ENCODE assay signal across 28 cellular contexts in genomic region chr21:34991366-34991967, GRCh38. TPM values are rescaled to one million over a fixed set of nuclear protein-coding genes. Genes with fewer than 3 reads are reported as not detected.
DNase-seq lines count a peak whose midpoint lies in the region; ATAC-seq and TF ChIP-seq lines count a peak whose summit lies in the region.
"Had no signal": no experiment of that assay in that cellular context is flagged by ENCODE, and none has a peak within 500 bp of the region (broad histone marks: within the 10 kb centered on the region; RNA-seq: fewer than 3 reads in every experiment).

No MANE protein-coding gene starts in this region.

- H3K27me3 Mint-ChIP-seq in activated CD4-positive, alpha-beta T cell treated with anti-CD3 and anti-CD28 coated beads, Interleukin-2, amount 10 ng/mL, durations not matched to agents 24 days and 14 days, result no peaks in the 10 kb centered on the region
- no peaks in the 10 kb centered on the region for H3K27me3 Mint-ChIP-seq in activated T-helper 2 cell treated with anti-CD3 and anti-CD28 coated beads, Interferon-gamma antibody, Interleukin-2, Interleukin-4, amounts not matched to agents 10 μg/mL and 5 μg/mL and 100 μg/mL, durations not matched to agents 14 hours and 24 hours and 36 hours (ENCODE audit: low read depth)
- no peaks in the 10 kb centered on the region for H3K27me3 Mint-ChIP-seq in natural killer cell treated with Interleukin-12 subunit alpha and Interleukin-12 subunit beta and Interleukin-15 and Interleukin-18, amount 100 ng/mL, for 72 hours
- peaks cover 24% of the 10 kb centered on the region for H3K27me3 Mint-ChIP-seq in activated CD8-positive, alpha-beta T cell treated with anti-CD3 and anti-CD28 coated beads, Interleukin-2, amount 10 ng/mL, durations not matched to agents 7 days and 5 days (ENCODE audit: low read depth)

- H3K4me3 ChIP-seq in DND-41 (ENCODE audit: low read depth in 1 of 2, low read length in 2 of 2), result no peak overlapping the region
- H3K4me3 ChIP-seq in suprapubic skin, result no peak overlapping the region
- H3K4me3 ChIP-seq: breast epithelium, hepatocyte, lung, PC-9, thoracic aorta, uterus had no signal

- POLR2A ChIA-PET in activated CD8-positive, alpha-beta T cell treated with anti-CD3 and anti-CD28 coated beads, Interleukin-2, amount 10 ng/mL, durations not matched to agents 7 days and 5 days (lab: Charles Lee), result no interaction called here

- peaks cover 83% of the 10 kb centered on the region for H3K36me3 ChIP-seq in DND-41 (ENCODE audit: insufficient read depth, low read length)
- no peaks in the 10 kb centered on the region for H3K36me3 ChIP-seq in suprapubic skin
- H3K36me3 ChIP-seq: breast epithelium, thoracic aorta, uterus had no signal

- H3K4me1 ChIP-seq in DND-41 (ENCODE audit: insufficient read depth, low read length), result peaks cover 56% of the 10 kb centered on the region
- H3K4me1 ChIP-seq in suprapubic skin, result peaks cover 10% of the 10 kb centered on the region
- H3K4me1 ChIP-seq: breast epithelium, uterus had no signal

- peaks cover 86% of the 10 kb centered on the region for H4K20me1 ChIP-seq in DND-41 (ENCODE audit: insufficient read depth, low read length)

- no peak overlapping the region for H2AFZ ChIP-seq in DND-41 (ENCODE audit: low read depth, low read length)
- H2AFZ ChIP-seq: hepatocyte, PC-9 had no signal

- intact Hi-C loops in activated CD4-positive, alpha-beta T cell treated with anti-CD3 and anti-CD28 coated beads, Interleukin-2, amount 10 ng/mL, durations not matched to agents 24 days and 14 days (cut with micrococcal nuclease), result no loop called here
- intact Hi-C loops in activated T-helper 2 cell treated with anti-CD3 and anti-CD28 coated beads, Interferon-gamma antibody, Interleukin-2, Interleukin-4, amounts not matched to agents 10 μg/mL and 5 μg/mL and 100 μg/mL, durations not matched to agents 14 hours and 24 hours and 36 hours (cut with micrococcal nuclease), result no loop called here

- H3K9ac ChIP-seq in DND-41 (ENCODE audit: low read depth, low read length), result no peak overlapping the region
- H3K9ac ChIP-seq: SK-N-SH had no signal

- H3K4me1 Mint-ChIP-seq in activated CD4-positive, alpha-beta T cell treated with anti-CD3 and anti-CD28 coated beads, Interleukin-2, amount 10 ng/mL, durations not matched to agents 24 days and 14 days, result peaks cover 61% of the 10 kb centered on the region
- H3K4me1 Mint-ChIP-seq in activated T-helper 2 cell treated with anti-CD3 and anti-CD28 coated beads, Interferon-gamma antibody, Interleukin-2, Interleukin-4, amounts not matched to agents 10 μg/mL and 5 μg/mL and 100 μg/mL, durations not matched to agents 14 hours and 24 hours and 36 hours (ENCODE audit: low read depth), result peaks cover 66% of the 10 kb centered on the region
- peaks cover 64 to 67% of the 10 kb centered on the region in 2 donors for H3K4me1 Mint-ChIP-seq in natural killer cell treated with Interleukin-12 subunit alpha and Interleukin-12 subunit beta and Interleukin-15 and Interleukin-18, amount 100 ng/mL, for 72 hours (ENCODE audit: low read depth in 2 of 2)
- H3K4me1 Mint-ChIP-seq in activated CD8-positive, alpha-beta T cell treated with anti-CD3 and anti-CD28 coated beads, Interleukin-2, amount 10 ng/mL, durations not matched to agents 7 days and 5 days (ENCODE audit: low read depth), result peaks cover 38% of the 10 kb centered on the region

- CTCF ChIA-PET in activated CD8-positive, alpha-beta T cell treated with anti-CD3 and anti-CD28 coated beads, Interleukin-2, amount 10 ng/mL, durations not matched to agents 7 days and 5 days (lab: Charles Lee), result interaction anchor here (0.6 to 1.6 kb wide), 2 partner anchors 9 to 102 kb away, joined by 4 to 5 read pairs; no protein-coding TSS in a partner anchor

- TF ChIP-seq POLR2A in suprapubic skin (IDR thresholded peaks at IDR 0.05), result no peak

- H3K9me3 ChIP-seq in DND-41 (ENCODE audit: insufficient read depth, low read length, severe bottlenecking) (no peaks in the 10 kb centered on the region), suprapubic skin (no peaks in the 10 kb centered on the region)
- H3K9me3 ChIP-seq: breast epithelium, SK-N-SH, thoracic aorta, uterus had no signal

- no peaks in the 10 kb centered on the region for H3K9me3 Mint-ChIP-seq in activated CD4-positive, alpha-beta T cell treated with anti-CD3 and anti-CD28 coated beads, Interleukin-2, amount 10 ng/mL, durations not matched to agents 24 days and 14 days
- H3K9me3 Mint-ChIP-seq in activated T-helper 2 cell treated with anti-CD3 and anti-CD28 coated beads, Interferon-gamma antibody, Interleukin-2, Interleukin-4, amounts not matched to agents 10 μg/mL and 5 μg/mL and 100 μg/mL, durations not matched to agents 14 hours and 24 hours and 36 hours, result no peaks in the 10 kb centered on the region
- H3K9me3 Mint-ChIP-seq in natural killer cell treated with Interleukin-12 subunit alpha and Interleukin-12 subunit beta and Interleukin-15 and Interleukin-18, amount 100 ng/mL, for 72 hours, result no peaks in the 10 kb centered on the region
- no peaks in the 10 kb centered on the region for H3K9me3 Mint-ChIP-seq in activated CD8-positive, alpha-beta T cell treated with anti-CD3 and anti-CD28 coated beads, Interleukin-2, amount 10 ng/mL, durations not matched to agents 7 days and 5 days (ENCODE audit: insufficient read depth)
- H3K9me3 Mint-ChIP-seq: activated T-cell treated with anti-CD3 and anti-CD28 coated beads, Interleukin-2, amount 50 U/mL, for 72 hours; nephron progenitor cell had no signal

- no peak for TF ChIP-seq EP300 in suprapubic skin (IDR thresholded peaks at IDR 0.05)

- DNase-seq in activated CD4-positive, alpha-beta T cell treated with anti-CD3 and anti-CD28 coated beads, Interleukin-2, amount 10 ng/mL, durations not matched to agents 24 days and 14 days, result no peak
- no peak for DNase-seq in activated CD4-positive, alpha-beta T cell treated with anti-CD3 and anti-CD28 coated beads for 48 hours
- DNase-seq in DND-41 (no peak), suprapubic skin (ENCODE audit: low spot score in 2 of 2) (no peak)
- no peak for DNase-seq in activated T-helper 2 cell treated with anti-CD3 and anti-CD28 coated beads, Interferon-gamma antibody, Interleukin-2, Interleukin-4, amounts not matched to agents 10 μg/mL and 5 μg/mL and 100 μg/mL, durations not matched to agents 14 hours and 24 hours and 36 hours (ENCODE audit: low spot score)
- no peak for DNase-seq in natural killer cell treated with Interleukin-12 subunit alpha and Interleukin-12 subunit beta and Interleukin-15 and Interleukin-18, amount 100 ng/mL, for 72 hours (ENCODE audit: low spot score)
- no peak for DNase-seq in activated CD8-positive, alpha-beta T cell treated with anti-CD3 and anti-CD28 coated beads, Interleukin-2, amount 10 ng/mL, durations not matched to agents 7 days and 5 days
- DNase-seq in effector CD4-positive, alpha-beta T cell, result no peak
- DNase-seq: activated naive CD4-positive, alpha-beta T cell treated with Interleukin-2 at 50 U/mL for 16 hours; activated T-cell treated with anti-CD3 and anti-CD28 coated beads, Interleukin-2, amount 50 U/mL, for 72 hours; AML-193; effector memory CD4-positive, alpha-beta T cell; NCI-H1436; NCI-H226; NCI-H526 treated with DMSO at 0.1 percent for 48 hours; nephron progenitor cell; PC-9; SK-N-SH; stimulated activated CD4-positive, alpha-beta T cell treated with anti-CD3 and anti-CD28 coated beads, Interleukin-15, amount 100 ng/mL, for 24 hours; stimulated activated naive CD4-positive, alpha-beta T cell; T-helper 9 cell; uterus had no signal

- ATAC-seq in DND-41 (ENCODE audit: insufficient read depth, low read depth), result no peak
- ATAC-seq in natural killer cell treated with Interleukin-12 subunit alpha and Interleukin-12 subunit beta and Interleukin-15 and Interleukin-18, amount 100 ng/mL, for 72 hours, result no peak
- no peak for ATAC-seq in activated CD8-positive, alpha-beta T cell treated with anti-CD3 and anti-CD28 coated beads, Interleukin-2, amount 10 ng/mL, durations not matched to agents 7 days and 5 days
- ATAC-seq: activated T-cell treated with anti-CD3 and anti-CD28 coated beads, Interleukin-2, amount 50 U/mL, for 72 hours had no signal

- TF ChIP-seq CTCF in DND-41 (IDR thresholded peaks at IDR 0.05; ENCODE audit: borderline replicate concordance, extremely low read depth, low read length, poor library complexity, severe bottlenecking), result no peak
- TF ChIP-seq CTCF in suprapubic skin (IDR thresholded peaks at IDR 0.05), result no peak

- H3K27ac Mint-ChIP-seq in activated CD4-positive, alpha-beta T cell treated with anti-CD3 and anti-CD28 coated beads, Interleukin-2, amount 10 ng/mL, durations not matched to agents 24 days and 14 days, result peak overlapping the region; percentile 27
- peak overlapping the region; percentile 47 for H3K27ac Mint-ChIP-seq in activated T-helper 2 cell treated with anti-CD3 and anti-CD28 coated beads, Interferon-gamma antibody, Interleukin-2, Interleukin-4, amounts not matched to agents 10 μg/mL and 5 μg/mL and 100 μg/mL, durations not matched to agents 14 hours and 24 hours and 36 hours
- peak overlapping the region; percentile 91 to 95 for H3K27ac Mint-ChIP-seq in natural killer cell treated with Interleukin-12 subunit alpha and Interleukin-12 subunit beta and Interleukin-15 and Interleukin-18, amount 100 ng/mL, for 72 hours
- no peak overlapping the region for H3K27ac Mint-ChIP-seq in activated CD8-positive, alpha-beta T cell treated with anti-CD3 and anti-CD28 coated beads, Interleukin-2, amount 10 ng/mL, durations not matched to agents 7 days and 5 days
- H3K27ac Mint-ChIP-seq: activated T-cell treated with anti-CD3 and anti-CD28 coated beads, Interleukin-2, amount 50 U/mL, for 72 hours; nephron progenitor cell had no signal

- peaks cover 100% of the 10 kb centered on the region for H3K79me2 ChIP-seq in DND-41 (ENCODE audit: insufficient read depth, low read length)
- H3K79me2 ChIP-seq: hepatocyte had no signal

- no peak overlapping the region for H3K4me3 Mint-ChIP-seq in activated CD4-positive, alpha-beta T cell treated with anti-CD3 and anti-CD28 coated beads, Interleukin-2, amount 10 ng/mL, durations not matched to agents 24 days and 14 days
- no peak overlapping the region for H3K4me3 Mint-ChIP-seq in activated T-helper 2 cell treated with anti-CD3 and anti-CD28 coated beads, Interferon-gamma antibody, Interleukin-2, Interleukin-4, amounts not matched to agents 10 μg/mL and 5 μg/mL and 100 μg/mL, durations not matched to agents 14 hours and 24 hours and 36 hours (ENCODE audit: low read depth)
- peak overlapping the region; percentile 17 for H3K4me3 Mint-ChIP-seq in natural killer cell treated with Interleukin-12 subunit alpha and Interleukin-12 subunit beta and Interleukin-15 and Interleukin-18, amount 100 ng/mL, for 72 hours
- no peak overlapping the region for H3K4me3 Mint-ChIP-seq in activated CD8-positive, alpha-beta T cell treated with anti-CD3 and anti-CD28 coated beads, Interleukin-2, amount 10 ng/mL, durations not matched to agents 7 days and 5 days
- H3K4me3 Mint-ChIP-seq: activated T-cell treated with anti-CD3 and anti-CD28 coated beads, Interleukin-2, amount 50 U/mL, for 72 hours; nephron progenitor cell had no signal

- H3K27ac ChIP-seq in DND-41 (ENCODE audit: low read length) (peak overlapping the region; percentile 53; the same call in 1 of the 2 replicates), suprapubic skin (no peak overlapping the region)
- H3K27ac ChIP-seq: epithelial cell of prostate, hepatocyte, PC-9, thoracic aorta, uterus had no signal

- H3K4me2 ChIP-seq in DND-41 (ENCODE audit: insufficient read depth, low read length), result no peak overlapping the region
- H3K4me2 ChIP-seq: hepatocyte, PC-9, SK-N-SH had no signal

- H3K27me3 ChIP-seq in DND-41 (ENCODE audit: insufficient read depth, low read length, poor library complexity) (no peaks in the 10 kb centered on the region), suprapubic skin (no peaks in the 10 kb centered on the region)
- H3K27me3 ChIP-seq: breast epithelium, hepatocyte, uterus had no signal

- peaks cover 13% of the 10 kb centered on the region for H3K36me3 Mint-ChIP-seq in activated CD4-positive, alpha-beta T cell treated with anti-CD3 and anti-CD28 coated beads, Interleukin-2, amount 10 ng/mL, durations not matched to agents 24 days and 14 days (ENCODE audit: low read depth)
- H3K36me3 Mint-ChIP-seq in activated T-helper 2 cell treated with anti-CD3 and anti-CD28 coated beads, Interferon-gamma antibody, Interleukin-2, Interleukin-4, amounts not matched to agents 10 μg/mL and 5 μg/mL and 100 μg/mL, durations not matched to agents 14 hours and 24 hours and 36 hours (ENCODE audit: low read depth), result peaks cover 27% of the 10 kb centered on the region
- no peaks in the 10 kb centered on the region for H3K36me3 Mint-ChIP-seq in natural killer cell treated with Interleukin-12 subunit alpha and Interleukin-12 subunit beta and Interleukin-15 and Interleukin-18, amount 100 ng/mL, for 72 hours
- H3K36me3 Mint-ChIP-seq in activated CD8-positive, alpha-beta T cell treated with anti-CD3 and anti-CD28 coated beads, Interleukin-2, amount 10 ng/mL, durations not matched to agents 7 days and 5 days (ENCODE audit: low read depth), result no peaks in the 10 kb centered on the region

- 86% methylated on average over 10 of the region's 10 CpGs for WGBS in suprapubic skin

RNA-seq across cellular contexts. Expression of gene RUNX1, which starts 57.6 kb away (rescaled TPM):
- total RNA-seq in activated CD4-positive, alpha-beta T cell treated with anti-CD3 and anti-CD28 coated beads, Interleukin-2, amount 10 ng/mL, durations not matched to agents 24 days and 14 days, result 100 and 101 TPM in 2 replicates
- total RNA-seq in activated T-helper 2 cell treated with anti-CD3 and anti-CD28 coated beads, Interferon-gamma antibody, Interleukin-2, Interleukin-4, amounts not matched to agents 10 μg/mL and 5 μg/mL and 100 μg/mL, durations not matched to agents 14 hours and 24 hours and 36 hours, result 120 and 121 TPM in 2 replicates
- 100 to 1,000 TPM in 1 of 2 donors, 10 to 100 TPM in 1; 67.8 to 121 TPM for total RNA-seq in natural killer cell treated with Interleukin-12 subunit alpha and Interleukin-12 subunit beta and Interleukin-15 and Interleukin-18, amount 100 ng/mL, for 72 hours
- total RNA-seq in suprapubic skin, result 10 to 100 TPM; 15.4 to 26.7 (median 20.5) TPM
- 10 to 100 TPM; 10.4 to 10.6 TPM for total RNA-seq in activated CD8-positive, alpha-beta T cell treated with anti-CD3 and anti-CD28 coated beads, Interleukin-2, amount 10 ng/mL, durations not matched to agents 7 days and 5 days
- total RNA-seq: G401 had no signal
